In genomic region chr2:234290671-234291070, GRCh38 we compare ENCODE assay signal across 8 cellular contexts.
A peak's percentile ranks its signal among the peaks of the same experiment; 100 is the strongest.
DNase-seq lines count a peak whose midpoint lies in the region; ATAC-seq and TF ChIP-seq lines count a peak whose summit lies in the region.

No MANE protein-coding gene starts in this region.

- WGBS in mesendoderm (ENCODE audit: extremely low coverage, insufficient coverage, low lambda C conversion rate), result no CpG with 5 or more reads among the region's 10 CpGs
- 87 to 92% methylated on average over 9 to 10 of the region's 10 CpGs for WGBS in thyroid gland, 2 donors

- H3K9me3 ChIP-seq in thyroid gland, result no peaks in the 10 kb centered on the region

- H3K27me3 Mint-ChIP-seq in activated T-helper 1 cell treated with anti-CD3 and anti-CD28 coated beads, Interleukin-12 subunit alpha, Interleukin-12 subunit beta, Interleukin-2, Interleukin-4 antibody, amounts not matched to agents 30 ng/mL and 10 ng/mL and 1 ng/mL, durations not matched to agents 14 hours and 24 hours and 36 hours (ENCODE audit: insufficient read depth), result no peaks in the 10 kb centered on the region

- no peaks in the 10 kb centered on the region for H3K79me1 ChIP-seq in mesendoderm (ENCODE audit: low read length)

- H4K8ac ChIP-seq in mesendoderm (ENCODE audit: low read depth, low read length), result no peak overlapping the region

- H3K36me3 Mint-ChIP-seq in activated T-helper 1 cell treated with anti-CD3 and anti-CD28 coated beads, Interleukin-12 subunit alpha, Interleukin-12 subunit beta, Interleukin-2, Interleukin-4 antibody, amounts not matched to agents 30 ng/mL and 10 ng/mL and 1 ng/mL, durations not matched to agents 14 hours and 24 hours and 36 hours (ENCODE audit: low read depth), result peaks cover 3% of the 10 kb centered on the region

- H3K27me3 ChIP-seq in mesendoderm (ENCODE audit: insufficient read depth, low read length, poor library complexity) (no peaks in the 10 kb centered on the region), thyroid gland (no peaks in the 10 kb centered on the region)

- no peak overlapping the region for H2AK5ac ChIP-seq in mesendoderm (ENCODE audit: low read length)

- no peak overlapping the region for H3K18ac ChIP-seq in mesendoderm (ENCODE audit: low read length)

- no peak overlapping the region for H2BK120ac ChIP-seq in mesendoderm (ENCODE audit: low read depth, low read length)

- H3K56ac ChIP-seq in mesendoderm (ENCODE audit: low read length), result no peak overlapping the region

- H3K4me2 ChIP-seq in mesendoderm (ENCODE audit: low read length), result no peak overlapping the region

- H4K5ac ChIP-seq in mesendoderm (ENCODE audit: low read length), result no peak overlapping the region

- H3K36me3 ChIP-seq in mesendoderm (ENCODE audit: control insufficient read depth, insufficient read depth, low read length), result no peaks in the 10 kb centered on the region
- no peaks in the 10 kb centered on the region for H3K36me3 ChIP-seq in thyroid gland

- TF ChIP-seq CTCF in thyroid gland (IDR thresholded peaks at IDR 0.05), result no peak

- no peak overlapping the region for H3K23ac ChIP-seq in mesendoderm (ENCODE audit: low read length)

- H3K4ac ChIP-seq in mesendoderm (ENCODE audit: low read depth, low read length), result no peak overlapping the region

- H3K4me3 Mint-ChIP-seq in activated T-helper 1 cell treated with anti-CD3 and anti-CD28 coated beads, Interleukin-12 subunit alpha, Interleukin-12 subunit beta, Interleukin-2, Interleukin-4 antibody, amounts not matched to agents 30 ng/mL and 10 ng/mL and 1 ng/mL, durations not matched to agents 14 hours and 24 hours and 36 hours, result peak overlapping the region; percentile 80

- H3K4me1 ChIP-seq in mesendoderm (ENCODE audit: control insufficient read depth, low read depth, low read length) (peaks cover 2% of the 10 kb centered on the region), thyroid gland (no peaks in the 10 kb centered on the region)

- H3K79me2 ChIP-seq in mesendoderm (ENCODE audit: control insufficient read depth, insufficient read depth, low read length), result no peaks in the 10 kb centered on the region

- intact Hi-C loops in Right ventricle myocardium inferior (cut with DNase I), result no loop called here
- intact Hi-C loops in cardiac septum (cut with DNase I), result loop anchor here (5.0 kb wide), 1 partner anchor 153 kb away; no protein-coding TSS in a partner anchor
- intact Hi-C loops in activated T-helper 1 cell treated with anti-CD3 and anti-CD28 coated beads, Interleukin-12 subunit alpha, Interleukin-12 subunit beta, Interleukin-2, Interleukin-4 antibody, amounts not matched to agents 30 ng/mL and 10 ng/mL and 1 ng/mL, durations not matched to agents 14 hours and 24 hours and 36 hours (cut with micrococcal nuclease), result loop anchor here (1.0 to 10.0 kb wide), 3 partner anchors 18 to 436 kb away; partner anchors contain the start of gene HJURP
- intact Hi-C loops in thyroid gland (cut with DNase I), result no loop called here

- H3K27ac ChIP-seq in mesendoderm (ENCODE audit: low read depth, low read length), result no peak overlapping the region
- no peak overlapping the region for H3K27ac ChIP-seq in thyroid gland

- no peak overlapping the region for H3K4me3 ChIP-seq in mesendoderm (ENCODE audit: low read length)
- no peak overlapping the region for H3K4me3 ChIP-seq in thyroid gland (replicated peaks in 1 of 3)

- H3K27ac Mint-ChIP-seq in activated T-helper 1 cell treated with anti-CD3 and anti-CD28 coated beads, Interleukin-12 subunit alpha, Interleukin-12 subunit beta, Interleukin-2, Interleukin-4 antibody, amounts not matched to agents 30 ng/mL and 10 ng/mL and 1 ng/mL, durations not matched to agents 14 hours and 24 hours and 36 hours, result peak overlapping the region; percentile 99

- H3K9me3 Mint-ChIP-seq in activated T-helper 1 cell treated with anti-CD3 and anti-CD28 coated beads, Interleukin-12 subunit alpha, Interleukin-12 subunit beta, Interleukin-2, Interleukin-4 antibody, amounts not matched to agents 30 ng/mL and 10 ng/mL and 1 ng/mL, durations not matched to agents 14 hours and 24 hours and 36 hours, result no peaks in the 10 kb centered on the region

- H3K9ac ChIP-seq in mesendoderm (ENCODE audit: low read length), result no peak overlapping the region

- H2BK5ac ChIP-seq in mesendoderm (ENCODE audit: low read length), result no peak overlapping the region

- ATAC-seq in Right ventricle myocardium inferior, result peak; percentile 43
- no peak for ATAC-seq in GM19023 (IDR thresholded peaks at IDR 0.05; ENCODE audit: unreplicated experiment)

- DNase-seq in Right ventricle myocardium inferior (ENCODE audit: missing footprints), result no peak
- DNase-seq in cardiac septum (ENCODE audit: low spot score), result no peak
- DNase-seq in NAMALWA (ENCODE audit: low spot score), result peak; percentile 38
- peak; percentile 84 for DNase-seq in activated T-helper 1 cell treated with anti-CD3 and anti-CD28 coated beads, Interleukin-12 subunit alpha, Interleukin-12 subunit beta, Interleukin-2, Interleukin-4 antibody, amounts not matched to agents 30 ng/mL and 10 ng/mL and 1 ng/mL, durations not matched to agents 14 hours and 24 hours and 36 hours (ENCODE audit: low spot score)
- peak; percentile 22 for DNase-seq in mesendoderm
- peak; percentile 12 to 13 for DNase-seq in thyroid gland
- DNase-seq in NCI-H2029 (lab: John Stamatoyannopoulos, UW), result no peak

- TF ChIP-seq POLR2A in thyroid gland (IDR thresholded peaks at IDR 0.05), result no peak

- H2BK15ac ChIP-seq in mesendoderm (replicated peaks; ENCODE audit: low read depth), result no peak overlapping the region

- H3K4me1 Mint-ChIP-seq in activated T-helper 1 cell treated with anti-CD3 and anti-CD28 coated beads, Interleukin-12 subunit alpha, Interleukin-12 subunit beta, Interleukin-2, Interleukin-4 antibody, amounts not matched to agents 30 ng/mL and 10 ng/mL and 1 ng/mL, durations not matched to agents 14 hours and 24 hours and 36 hours (ENCODE audit: low read depth), result peaks cover 94% of the 10 kb centered on the region

Comparison
In these comparisons a context has a peak if more than half of its experiments do, and no peak if none do; other contexts are left out.
1. intact Hi-C loops: an anchor here in cardiac septum (5.0 kb wide) and activated T-helper 1 cell treated with anti-CD3 and anti-CD28 coated beads, Interleukin-12 subunit alpha, Interleukin-12 subunit beta, Interleukin-2, Interleukin-4 antibody, amounts not matched to agents 30 ng/mL and 10 ng/mL and 1 ng/mL, durations not matched to agents 14 hours and 24 hours and 36 hours (1.0 to 10.0 kb wide); none called in Right ventricle myocardium inferior and thyroid gland.
2. DNase-seq: peak in NAMALWA (single experiment), activated T-helper 1 cell treated with anti-CD3 and anti-CD28 coated beads, Interleukin-12 subunit alpha, Interleukin-12 subunit beta, Interleukin-2, Interleukin-4 antibody, amounts not matched to agents 30 ng/mL and 10 ng/mL and 1 ng/mL, durations not matched to agents 14 hours and 24 hours and 36 hours (single experiment), mesendoderm (single experiment) and thyroid gland (2 of 2); none in Right ventricle myocardium inferior (single experiment), cardiac septum (single experiment) and NCI-H2029 (single experiment).